Comparison of ENCODE assay signal across 8 cellular contexts in genomic region chrX:119791437-119792231, GRCh38. TPM values are rescaled to one million over a fixed set of nuclear protein-coding genes. Genes with fewer than 3 reads are reported as not detected.
DNase-seq lines count a peak whose midpoint lies in the region; ATAC-seq, FAIRE-seq and TF ChIP-seq lines count a peak whose summit lies in the region.

TSS of gene RPL39 (minus strand) at chrX:119791630. CDS start at chrX:119791576, 54 bp downstream.

- no peak for TF ChIP-seq CTCF in Caco-2 (IDR thresholded peaks at IDR 0.05; ENCODE audit: insufficient read depth in 1 of 2, low read depth in 1 of 2, low read length in 1 of 2, severe bottlenecking in 1 of 2, unreplicated experiment in 1 of 2)

- no peaks in the 10 kb centered on the region; the same call in 1 of the 2 replicates for H3K4me1 ChIP-seq in Caco-2
- H3K4me1 ChIP-seq in effector memory CD4-positive, alpha-beta T cell (ENCODE audit: control insufficient read depth, insufficient read depth, low read length, poor library complexity, severe bottlenecking): peaks cover 9% of the 10 kb centered on the region

- H3K27ac Mint-ChIP-seq in Caco-2 (ENCODE audit: unreplicated experiment): peak within 1 kb of the TSS; percentile 93
- H3K27ac Mint-ChIP-seq in memory B cell: peak within 1 kb of the TSS; percentile 94

- H3K36me3 Mint-ChIP-seq in Caco-2 (ENCODE audit: insufficient read depth, unreplicated experiment) (peaks cover 54% of the 10 kb centered on the region), memory B cell (peaks cover 2% of the 10 kb centered on the region)

- DNase-seq in Caco-2 (peak; percentile 84 to 87), HTR-8/SVneo (ENCODE audit: insufficient read length, low spot score) (peak; percentile 56), NOMO-1 treated with DMSO at 0.1 percent for 48 hours (lab: John Stamatoyannopoulos, UW; ENCODE audit: unreplicated experiment) (peak; percentile 81), memory B cell (ENCODE audit: low spot score in 2 of 2) (peak; percentile 63 to 65)
- peak; percentile 53 to 65 for DNase-seq in activated CD8-positive, alpha-beta memory T cell treated with anti-CD3 and anti-CD28 coated beads for 4 hours (ENCODE audit: low read depth in 2 of 2)
- peak; percentile 60 to 71 (median 66) for DNase-seq in effector memory CD4-positive, alpha-beta T cell
- DNase-seq in stimulated activated CD8-positive, alpha-beta memory T cell treated with anti-CD3 and anti-CD28 coated beads, Interleukin-12 subunit alpha, Interleukin-12 subunit beta, amount 100 ng/mL, for 24 hours (ENCODE audit: extremely low read depth): peak; percentile 52

- H3K9me3 ChIP-seq in Caco-2: no peaks in the 10 kb centered on the region
- H3K9me3 ChIP-seq in effector memory CD4-positive, alpha-beta T cell (ENCODE audit: control insufficient read depth, low read length): no peaks in the 10 kb centered on the region

- H3K9me3 Mint-ChIP-seq in Caco-2 (ENCODE audit: unreplicated experiment) (no peaks in the 10 kb centered on the region), memory B cell (no peaks in the 10 kb centered on the region)

- FAIRE-seq in HTR-8/SVneo (lab: Jason Lieb, UNC): peak; percentile 67

- peak within 1 kb of the TSS; percentile 91 for H3K4me3 ChIP-seq in Caco-2 (ENCODE audit: low read depth, low read length)
- H3K4me3 ChIP-seq in effector memory CD4-positive, alpha-beta T cell (ENCODE audit: insufficient read depth, low read depth, low read length, poor library complexity, severe bottlenecking): peak within 1 kb of the TSS; percentile 60

- POLR2A ChIA-PET in Caco-2 (lab: Charles Lee): interaction anchor here (0.5 to 2.2 kb wide), 12 partner anchors 12 to 1143 kb away, joined by 3 to 31 read pairs (median 6); partner anchors contain the start of genes NDUFA1, RNF113A, SLC25A5 and SOWAHD

- TSS peak; percentile 84 for BruUV-seq in Caco-2 (replicated peaks; lab: Mats Ljungman, UMichigan)

- H3K4me3 Mint-ChIP-seq in Caco-2 (ENCODE audit: unreplicated experiment) (peak within 1 kb of the TSS; percentile 81), memory B cell (peak within 1 kb of the TSS; percentile 95)

- peaks cover 3% of the 10 kb centered on the region; the same call in 1 of the 2 replicates for H3K36me3 ChIP-seq in Caco-2 (ENCODE audit: control insufficient read depth, insufficient read depth, low read length)
- H3K36me3 ChIP-seq in effector memory CD4-positive, alpha-beta T cell (ENCODE audit: control insufficient read depth, insufficient read depth, low read length): peaks cover 4% of the 10 kb centered on the region

- CTCF ChIA-PET in Caco-2 (lab: Charles Lee): interaction anchor here (0.6 to 1.5 kb wide), 11 partner anchors 12 to 256 kb away, joined by 3 to 9 read pairs (median 3); partner anchors contain the start of genes SOWAHD and UPF3B

- H3K4me1 Mint-ChIP-seq in Caco-2 (ENCODE audit: low read depth, unreplicated experiment) (no peaks in the 10 kb centered on the region), memory B cell (peaks cover 7% of the 10 kb centered on the region)

- H3K27me3 Mint-ChIP-seq in Caco-2 (ENCODE audit: insufficient read depth, unreplicated experiment) (no peaks in the 10 kb centered on the region), memory B cell (no peaks in the 10 kb centered on the region)

- H3K27ac ChIP-seq in effector memory CD4-positive, alpha-beta T cell (ENCODE audit: insufficient read depth, low read length, poor library complexity, severe bottlenecking): peak within 1 kb of the TSS; percentile 91

- intact Hi-C loops in Caco-2 (cut with micrococcal nuclease; ENCODE audit: unreplicated experiment): loop anchor here (1.0 to 2.0 kb wide), 3 partner anchors 35 to 89 kb away; no protein-coding TSS in a partner anchor

- no peaks in the 10 kb centered on the region for H3K27me3 ChIP-seq in Caco-2 (replicated peaks; ENCODE audit: control insufficient read depth, insufficient read depth, low read length)
- H3K27me3 ChIP-seq in effector memory CD4-positive, alpha-beta T cell (replicated peaks; ENCODE audit: control insufficient read depth, insufficient read depth, low read length, poor library complexity, severe bottlenecking): no peaks in the 10 kb centered on the region

- ATAC-seq in GM21381 (IDR thresholded peaks at IDR 0.05; ENCODE audit: unreplicated experiment) (peak; percentile 92), memory B cell (ENCODE audit: low read depth) (peak; percentile 89)

RNA-seq across cellular contexts. Expression of gene RPL39, which starts in this region (rescaled TPM):
- total RNA-seq in Caco-2 (2022): 1,700 and 1,787 TPM in 2 replicates

Comparison
In these comparisons a context has a peak if more than half of its experiments do, and no peak if none do; other contexts are left out.
1. Peak in every context shown above with its lines: DNase-seq, ATAC-seq, H3K4me3 ChIP-seq and H3K27ac ChIP-seq.